12 cellular contexts compared by ENCODE assay signal in genomic region chr16:53991181-53992056, GRCh38.
A peak's percentile ranks its signal among the peaks of the same experiment; 100 is the strongest.
DNase-seq lines count a peak whose midpoint lies in the region; ATAC-seq and TF ChIP-seq lines count a peak whose summit lies in the region.
"Had no signal": no experiment of that assay in that cellular context is flagged by ENCODE, and none has a peak within 500 bp of the region (broad histone marks: within the 10 kb centered on the region; RNA-seq: fewer than 3 reads in every experiment).

No MANE protein-coding gene starts in this region.

- H3K9me2 ChIP-seq in PC-3 (replicated peaks; ENCODE audit: low read length), result no peaks in the 10 kb centered on the region

- no peaks in the 10 kb centered on the region for H4K20me1 ChIP-seq in PC-3 (ENCODE audit: low read length)

- no peaks in the 10 kb centered on the region for H3K4me1 ChIP-seq in PC-3 (ENCODE audit: insufficient read depth, low read length)

- H3K4me2 ChIP-seq in PC-3 (ENCODE audit: low read length), result no peak overlapping the region

- DNase-seq in Caki2 (ENCODE audit: low read depth), result peak; percentile 19
- peak; percentile 75 for DNase-seq in MG63
- peak; percentile 82 for DNase-seq in astrocyte of the hippocampus (ENCODE audit: low read depth, low spot score)
- DNase-seq in mesothelial cell of epicardium (ENCODE audit: low spot score in 2 of 2, unreplicated experiment in 2 of 2), result peak in 1 of 2 experiments; percentile 42
- no peak for DNase-seq in PC-3
- no peak for DNase-seq in posterior cingulate gyrus
- DNase-seq in activated CD8-positive, alpha-beta memory T cell treated with anti-CD3 and anti-CD28 coated beads, Interleukin-2, amount 10 ng/mL, durations not matched to agents 7 days and 5 days, result no peak
- DNase-seq: NCI-H1436 treated with DMSO at 0.1 percent for 48 hours, ovary had no signal

- no peak overlapping the region for H3K9ac ChIP-seq in PC-3 (ENCODE audit: low read length)

- H3K4me3 Mint-ChIP-seq in mesothelial cell of epicardium, result peak overlapping the region; percentile 13
- no peak overlapping the region for H3K4me3 Mint-ChIP-seq in activated CD8-positive, alpha-beta memory T cell treated with anti-CD3 and anti-CD28 coated beads, Interleukin-2, amount 10 ng/mL, durations not matched to agents 7 days and 5 days
- H3K4me3 Mint-ChIP-seq: stimulated activated naive CD8-positive, alpha-beta T cell treated with anti-CD3 and anti-CD28 coated beads, Interleukin-15, Interleukin-2, amounts not matched to agents 100 ng/mL and 50 ng/mL, for 24 hours had no signal

- peaks cover 5% of the 10 kb centered on the region for H3K36me3 ChIP-seq in MG63
- H3K36me3 ChIP-seq in PC-3 (ENCODE audit: low read depth, low read length), result no peaks in the 10 kb centered on the region
- H3K36me3 ChIP-seq: ovary had no signal

- CTCF ChIA-PET in PC-3 (lab: Charles Lee), result no interaction called here
- CTCF ChIA-PET in activated CD8-positive, alpha-beta memory T cell treated with anti-CD3 and anti-CD28 coated beads, Interleukin-2, amount 10 ng/mL, durations not matched to agents 7 days and 5 days (lab: Charles Lee), result no interaction called here

- H3K9me3 ChIP-seq in MG63 (no peaks in the 10 kb centered on the region), PC-3 (ENCODE audit: low read length) (no peaks in the 10 kb centered on the region)
- H3K9me3 ChIP-seq: ovary had no signal

- no peaks in the 10 kb centered on the region for H3K9me3 Mint-ChIP-seq in mesothelial cell of epicardium
- H3K9me3 Mint-ChIP-seq in activated CD8-positive, alpha-beta memory T cell treated with anti-CD3 and anti-CD28 coated beads, Interleukin-2, amount 10 ng/mL, durations not matched to agents 7 days and 5 days (ENCODE audit: low read depth), result no peaks in the 10 kb centered on the region
- H3K9me3 Mint-ChIP-seq: stimulated activated naive CD8-positive, alpha-beta T cell treated with anti-CD3 and anti-CD28 coated beads, Interleukin-15, Interleukin-2, amounts not matched to agents 100 ng/mL and 50 ng/mL, for 24 hours had no signal

- H3K79me2 ChIP-seq in PC-3 (ENCODE audit: low read length), result no peaks in the 10 kb centered on the region

- ATAC-seq in HG02981 (IDR thresholded peaks at IDR 0.05; ENCODE audit: unreplicated experiment), result no peak
- ATAC-seq in PC-3, result no peak
- ATAC-seq in activated CD8-positive, alpha-beta memory T cell treated with anti-CD3 and anti-CD28 coated beads, Interleukin-2, amount 10 ng/mL, durations not matched to agents 7 days and 5 days, result no peak
- ATAC-seq: HCT116 had no signal

- H3K27me3 ChIP-seq in MG63 (no peaks in the 10 kb centered on the region), PC-3 (ENCODE audit: low read length) (no peaks in the 10 kb centered on the region)
- H3K27me3 ChIP-seq: ovary had no signal

- H2AFZ ChIP-seq in PC-3 (ENCODE audit: low read length), result no peak overlapping the region

- H3F3A ChIP-seq in PC-3 (ENCODE audit: low read length, unreplicated experiment), result no peaks in the 10 kb centered on the region

- no peak overlapping the region for H3K4me3 ChIP-seq in MG63
- H3K4me3 ChIP-seq in PC-3 (ENCODE audit: low read length), result no peak overlapping the region
- H3K4me3 ChIP-seq: ovary had no signal

- H3K27ac ChIP-seq in PC-3 (ENCODE audit: low read length), result no peak overlapping the region
- H3K27ac ChIP-seq: ovary had no signal

- POLR2A ChIA-PET in PC-3 (lab: Charles Lee; ENCODE audit: unreplicated experiment), result no interaction called here

- TF ChIP-seq CTCF in mesothelial cell of epicardium (IDR thresholded peaks at IDR 0.05; ENCODE audit: unreplicated experiment), result no peak
- TF ChIP-seq CTCF in PC-3 (conservative IDR thresholded peaks at IDR 0.05; ENCODE audit: low read depth, low read length), result no peak

- peak overlapping the region; percentile 97 for H3K27ac Mint-ChIP-seq in mesothelial cell of epicardium
- no peak overlapping the region for H3K27ac Mint-ChIP-seq in activated CD8-positive, alpha-beta memory T cell treated with anti-CD3 and anti-CD28 coated beads, Interleukin-2, amount 10 ng/mL, durations not matched to agents 7 days and 5 days
- H3K27ac Mint-ChIP-seq: stimulated activated naive CD8-positive, alpha-beta T cell treated with anti-CD3 and anti-CD28 coated beads, Interleukin-15, Interleukin-2, amounts not matched to agents 100 ng/mL and 50 ng/mL, for 24 hours had no signal

- no peaks in the 10 kb centered on the region for H3K27me3 Mint-ChIP-seq in mesothelial cell of epicardium (ENCODE audit: low read depth)
- no peaks in the 10 kb centered on the region for H3K27me3 Mint-ChIP-seq in activated CD8-positive, alpha-beta memory T cell treated with anti-CD3 and anti-CD28 coated beads, Interleukin-2, amount 10 ng/mL, durations not matched to agents 7 days and 5 days
- H3K27me3 Mint-ChIP-seq: stimulated activated naive CD8-positive, alpha-beta T cell treated with anti-CD3 and anti-CD28 coated beads, Interleukin-15, Interleukin-2, amounts not matched to agents 100 ng/mL and 50 ng/mL, for 24 hours had no signal

- peaks cover 76% of the 10 kb centered on the region for H3K4me1 Mint-ChIP-seq in mesothelial cell of epicardium
- H3K4me1 Mint-ChIP-seq in activated CD8-positive, alpha-beta memory T cell treated with anti-CD3 and anti-CD28 coated beads, Interleukin-2, amount 10 ng/mL, durations not matched to agents 7 days and 5 days, result no peaks in the 10 kb centered on the region

- in situ Hi-C loops in Caki2 (cut with HindIII; ENCODE audit: low pct_unique_long_range_greater_than_20kb, low sequenced_read_pairs), result no loop called here

- BruUV-seq in PC-3 (replicated peaks; lab: Mats Ljungman, UMichigan), result no TSS peak

- intact Hi-C loops in PC-3 (cut with micrococcal nuclease) (no loop called here), posterior cingulate gyrus (cut with DNase I) (no loop called here)

- no peaks in the 10 kb centered on the region for H3K36me3 Mint-ChIP-seq in mesothelial cell of epicardium
- H3K36me3 Mint-ChIP-seq in activated CD8-positive, alpha-beta memory T cell treated with anti-CD3 and anti-CD28 coated beads, Interleukin-2, amount 10 ng/mL, durations not matched to agents 7 days and 5 days, result peaks cover 2% of the 10 kb centered on the region

Comparison
In these comparisons a context has a peak if more than half of its experiments do, and no peak if none do; other contexts are left out.
1. DNase-seq: peak in Caki2 (single experiment), MG63 (single experiment) and astrocyte of the hippocampus (single experiment); none in PC-3 (single experiment), posterior cingulate gyrus (0 of 10) and activated CD8-positive, alpha-beta memory T cell treated with anti-CD3 and anti-CD28 coated beads, Interleukin-2, amount 10 ng/mL, durations not matched to agents 7 days and 5 days (single experiment).